9 cellular contexts compared by ENCODE assay signal in genomic region chr5:78964889-78965288, GRCh38. TPM values are rescaled to one million over a fixed set of nuclear protein-coding genes. Genes with fewer than 3 reads are reported as not detected.
A peak's percentile ranks its signal among the peaks of the same experiment; 100 is the strongest.
DNase-seq lines count a peak whose midpoint lies in the region; ATAC-seq, FAIRE-seq and TF ChIP-seq lines count a peak whose summit lies in the region.
"Had no signal": no experiment of that assay in that cellular context is flagged by ENCODE, and none has a peak within 500 bp of the region (broad histone marks: within the 10 kb centered on the region; RNA-seq: fewer than 3 reads in every experiment).

No MANE protein-coding gene starts in this region.

- H4K20me1 ChIP-seq in OCI-LY3 (ENCODE audit: insufficient read depth, low read length) (no peaks in the 10 kb centered on the region), endothelial cell of umbilical vein (replicated peaks; ENCODE audit: control insufficient read depth, extremely low read depth, insufficient read depth, low read length) (no peaks in the 10 kb centered on the region)

- FAIRE-seq in endothelial cell of umbilical vein (lab: Jason Lieb, UNC) = peak; percentile 75

- no peaks in the 10 kb centered on the region for H3K4me1 Mint-ChIP-seq in naive thymus-derived CD4-positive, alpha-beta T cell

- H3K9me3 ChIP-seq in OCI-LY3 (ENCODE audit: insufficient read depth, low read length) = no peaks in the 10 kb centered on the region
- H3K9me3 ChIP-seq in endothelial cell of umbilical vein (replicated peaks; ENCODE audit: control insufficient read depth, insufficient read depth, low read length) = no peaks in the 10 kb centered on the region
- no peaks in the 10 kb centered on the region for H3K9me3 ChIP-seq in naive thymus-derived CD4-positive, alpha-beta T cell (ENCODE audit: control insufficient read depth in 2 of 3, low read length in 3 of 3)

- H3K4me3 Mint-ChIP-seq in naive thymus-derived CD4-positive, alpha-beta T cell = no peak overlapping the region

- TF ChIP-seq POLR2A in endothelial cell of umbilical vein (IDR thresholded peaks at IDR 0.05; ENCODE audit: low read depth, low read length) = no peak

- no peaks in the 10 kb centered on the region for H3K27me3 ChIP-seq in OCI-LY3 (ENCODE audit: low read depth, low read length)
- no peaks in the 10 kb centered on the region for H3K27me3 ChIP-seq in endothelial cell of umbilical vein (ENCODE audit: control insufficient read depth in 2 of 2, insufficient read depth in 2 of 2, low read length in 2 of 2)
- no peaks in the 10 kb centered on the region for H3K27me3 ChIP-seq in naive thymus-derived CD4-positive, alpha-beta T cell (ENCODE audit: control insufficient read depth in 2 of 2, insufficient read depth in 2 of 2, low read length in 2 of 2)

- no peaks in the 10 kb centered on the region for H3K79me2 ChIP-seq in OCI-LY3 (ENCODE audit: low read length)
- no peaks in the 10 kb centered on the region for H3K79me2 ChIP-seq in endothelial cell of umbilical vein (ENCODE audit: control insufficient read depth, insufficient read depth, low read length)

- intact Hi-C loops in endothelial cell of umbilical vein (cut with micrococcal nuclease) = loop anchor here (1.0 to 10.0 kb wide), 3 partner anchors 65 to 498 kb away; no protein-coding TSS in a partner anchor
- intact Hi-C loops in naive thymus-derived CD4-positive, alpha-beta T cell (cut with micrococcal nuclease) = no loop called here

- peaks cover 0 to 41% (median 15%) of the 10 kb centered on the region in 5 donors for H3K36me3 Mint-ChIP-seq in naive thymus-derived CD4-positive, alpha-beta T cell

- H3K4me3 ChIP-seq in OCI-LY3 (ENCODE audit: low read length) = no peak overlapping the region
- H3K4me3 ChIP-seq in endothelial cell of umbilical vein (replicated peaks in 1 of 3; ENCODE audit: insufficient read depth in 1 of 3, low read depth in 1 of 3, low read length in 3 of 3) = no peak overlapping the region
- no peak overlapping the region for H3K4me3 ChIP-seq in naive thymus-derived CD4-positive, alpha-beta T cell (ENCODE audit: low read length)

- no peak overlapping the region for H3K27ac ChIP-seq in OCI-LY3 (ENCODE audit: low read length)
- H3K27ac ChIP-seq in endothelial cell of umbilical vein (ENCODE audit: insufficient read depth, low read depth, low read length) = no peak overlapping the region
- H3K27ac ChIP-seq in naive thymus-derived CD4-positive, alpha-beta T cell (ENCODE audit: low read depth, low read length) = no peak overlapping the region
- H3K27ac ChIP-seq: epithelial cell of prostate had no signal

- ATAC-seq in naive thymus-derived CD4-positive, alpha-beta T cell = peak; percentile 29
- ATAC-seq in GM21576 (IDR thresholded peaks at IDR 0.05; ENCODE audit: unreplicated experiment) = no peak
- no peak for ATAC-seq in GM21529 (IDR thresholded peaks at IDR 0.05; ENCODE audit: unreplicated experiment)
- no peak for ATAC-seq in HG03039 (IDR thresholded peaks at IDR 0.05; ENCODE audit: unreplicated experiment)

- no peak overlapping the region for H3K27ac Mint-ChIP-seq in naive thymus-derived CD4-positive, alpha-beta T cell

- CTCF ChIA-PET in endothelial cell of umbilical vein (lab: Charles Lee) = interaction anchor here (0.7 to 8.9 kb wide), 19 partner anchors 8 to 664 kb away, joined by 3 to 133 read pairs (median 4); no protein-coding TSS in a partner anchor
- CTCF ChIA-PET in naive thymus-derived CD4-positive, alpha-beta T cell (lab: Charles Lee) = interaction anchor here (0.6 kb wide), 1 partner anchor 63 kb away, joined by 3 read pairs; no protein-coding TSS in a partner anchor

- TF ChIP-seq CTCF in OCI-LY3 (IDR thresholded peaks at IDR 0.05; ENCODE audit: low read depth, low read length) (peak; percentile 48), endothelial cell of umbilical vein (IDR thresholded peaks at IDR 0.05; ENCODE audit: extremely low read depth in 1 of 2, insufficient read depth in 1 of 2, low read depth in 1 of 2, low read length in 2 of 2) (peak in 1 of 2 donors; percentile 18)

- DNase-seq in COLO668 (lab: John Stamatoyannopoulos, UW; ENCODE audit: unreplicated experiment) (peak; percentile 22), HT-29 (ENCODE audit: low spot score) (peak; percentile 73), endothelial cell of umbilical vein (ENCODE audit: low read depth, low spot score) (peak; percentile 79)
- no peak for DNase-seq in naive thymus-derived CD4-positive, alpha-beta T cell

- dilution Hi-C loops in endothelial cell of umbilical vein (cut with MboI; ENCODE audit: extremely low pct_ligation_motif_present, low sequenced_read_pairs) = no loop called here

- no TSS peak for BruUV-seq in endothelial cell of umbilical vein (replicated peaks; lab: Mats Ljungman, UMichigan)

- POLR2A ChIA-PET in endothelial cell of umbilical vein (lab: Charles Lee) = no interaction called here
- POLR2A ChIA-PET in naive thymus-derived CD4-positive, alpha-beta T cell (lab: Charles Lee) = no interaction called here

- H3K9me3 Mint-ChIP-seq in naive thymus-derived CD4-positive, alpha-beta T cell = no peaks in the 10 kb centered on the region

- no peaks in the 10 kb centered on the region for H3K9me1 ChIP-seq in endothelial cell of umbilical vein (replicated peaks; ENCODE audit: control insufficient read depth, extremely low read depth, insufficient read depth, low read length)

- no peak overlapping the region for H3K9ac ChIP-seq in OCI-LY3 (ENCODE audit: low read length)
- no peak overlapping the region for H3K9ac ChIP-seq in endothelial cell of umbilical vein (replicated peaks; ENCODE audit: extremely low read depth, insufficient read depth, low read length)

- H3K27me3 Mint-ChIP-seq in naive thymus-derived CD4-positive, alpha-beta T cell = no peaks in the 10 kb centered on the region

- H3K36me3 ChIP-seq in OCI-LY3 (replicated peaks; ENCODE audit: low read depth, low read length) (peaks cover 18% of the 10 kb centered on the region), endothelial cell of umbilical vein (ENCODE audit: control insufficient read depth in 2 of 2, extremely low read depth in 1 of 2, insufficient read depth in 2 of 2, low read length in 2 of 2) (no peaks in the 10 kb centered on the region)
- H3K36me3 ChIP-seq in naive thymus-derived CD4-positive, alpha-beta T cell (ENCODE audit: control insufficient read depth in 2 of 3, insufficient read depth in 3 of 3, low read length in 3 of 3) = peaks cover 0 to 4% (median 0%) of the 10 kb centered on the region in 3 experiments

- H3K4me1 ChIP-seq in OCI-LY3 (ENCODE audit: low read length) (peaks cover 3% of the 10 kb centered on the region; the same call in 1 of the 2 replicates), endothelial cell of umbilical vein (ENCODE audit: control insufficient read depth, extremely low read depth, insufficient read depth, low read length) (no peaks in the 10 kb centered on the region)
- no peaks in the 10 kb centered on the region for H3K4me1 ChIP-seq in naive thymus-derived CD4-positive, alpha-beta T cell (ENCODE audit: control insufficient read depth in 2 of 2, insufficient read depth in 2 of 2, low read length in 2 of 2)

- H3K4me2 ChIP-seq in OCI-LY3 (ENCODE audit: low read length) = no peak overlapping the region
- no peak overlapping the region for H3K4me2 ChIP-seq in endothelial cell of umbilical vein (ENCODE audit: insufficient read depth, low read length)

- H2AFZ ChIP-seq in OCI-LY3 (ENCODE audit: low read depth, low read length) = no peak overlapping the region
- no peak overlapping the region for H2AFZ ChIP-seq in endothelial cell of umbilical vein (ENCODE audit: low read depth, low read length)

TF ChIP-seq in endothelial cell of umbilical vein, 7 proteins besides CTCF, POLR2A, EP300 and RAD21:
- TF ChIP-seq MYC (IDR thresholded peaks at IDR 0.05; ENCODE audit: low read depth, low read length) (no peak), POLR2AphosphoS5 (IDR thresholded peaks at IDR 0.05; ENCODE audit: insufficient read depth, low read depth, low read length) (no peak), GATA2 (IDR thresholded peaks at IDR 0.05; ENCODE audit: insufficient read depth, insufficient read length, low read depth, low read length) (no peak), MAX (IDR thresholded peaks at IDR 0.05; ENCODE audit: insufficient read depth, insufficient read length) (no peak), EZH2 (IDR thresholded peaks at IDR 0.05; ENCODE audit: borderline replicate concordance, low read depth, low read length, severe bottlenecking) (no peak), FOS (IDR thresholded peaks at IDR 0.05; ENCODE audit: borderline replicate concordance, insufficient read depth, low read length) (no peak), JUN (IDR thresholded peaks at IDR 0.05; ENCODE audit: borderline replicate concordance, insufficient read depth, insufficient read length, low read depth) (no peak)

RNA-seq across cellular contexts. Expression of gene ARSB, which starts 20.2 kb away (rescaled TPM):
- 3.8 and 6.7 TPM in 2 replicates for total RNA-seq in HT-29 (2014; rRNA removed; shearing (Covaris generic))
- 24.8 and 25.8 TPM in 2 replicates for total RNA-seq in endothelial cell of umbilical vein
- polyA plus RNA-seq in endothelial cell of umbilical vein = 17.0 and 17.2 TPM in 2 replicates
- polyA plus RNA-seq in endothelial cell of umbilical vein (2011; cell fraction: cytosol; rRNA removed) = 16.2 and 17.1 TPM in 2 replicates
- polyA plus RNA-seq in endothelial cell of umbilical vein (2011; cell fraction: nucleus; rRNA removed) = 7.3 and 8.8 TPM in 2 replicates
- polyA plus RNA-seq in endothelial cell of umbilical vein (2012) = 8.9 and 12.7 TPM in 2 replicates
- polyA minus RNA-seq in endothelial cell of umbilical vein = 28.5 and 29.6 TPM in 2 replicates
- 7.8 TPM for polyA minus RNA-seq in endothelial cell of umbilical vein (2011; cell fraction: cytosol; rRNA and poly(A)+ RNA removed)
- 16.0 and 19.8 TPM in 2 replicates for polyA minus RNA-seq in endothelial cell of umbilical vein (2011; cell fraction: nucleus; rRNA and poly(A)+ RNA removed)
- total RNA-seq in naive thymus-derived CD4-positive, alpha-beta T cell = 10 to 100 TPM in 1 of 5 experiments, 1 to 10 TPM in 4; 4.6 to 10.8 (median 5.3) TPM
- polyA plus RNA-seq in naive thymus-derived CD4-positive, alpha-beta T cell = 1 to 10 TPM; 3.3 to 4.5 TPM

Comparison
In these comparisons a context has a peak if more than half of its experiments do, and no peak if none do; other contexts are left out.
1. DNase-seq: peak in COLO668 (single experiment), HT-29 (single experiment) and endothelial cell of umbilical vein (single experiment); none in naive thymus-derived CD4-positive, alpha-beta T cell (0 of 9).